Comparison of ENCODE assay signal across 9 cellular contexts in the genomic region with DNA sequence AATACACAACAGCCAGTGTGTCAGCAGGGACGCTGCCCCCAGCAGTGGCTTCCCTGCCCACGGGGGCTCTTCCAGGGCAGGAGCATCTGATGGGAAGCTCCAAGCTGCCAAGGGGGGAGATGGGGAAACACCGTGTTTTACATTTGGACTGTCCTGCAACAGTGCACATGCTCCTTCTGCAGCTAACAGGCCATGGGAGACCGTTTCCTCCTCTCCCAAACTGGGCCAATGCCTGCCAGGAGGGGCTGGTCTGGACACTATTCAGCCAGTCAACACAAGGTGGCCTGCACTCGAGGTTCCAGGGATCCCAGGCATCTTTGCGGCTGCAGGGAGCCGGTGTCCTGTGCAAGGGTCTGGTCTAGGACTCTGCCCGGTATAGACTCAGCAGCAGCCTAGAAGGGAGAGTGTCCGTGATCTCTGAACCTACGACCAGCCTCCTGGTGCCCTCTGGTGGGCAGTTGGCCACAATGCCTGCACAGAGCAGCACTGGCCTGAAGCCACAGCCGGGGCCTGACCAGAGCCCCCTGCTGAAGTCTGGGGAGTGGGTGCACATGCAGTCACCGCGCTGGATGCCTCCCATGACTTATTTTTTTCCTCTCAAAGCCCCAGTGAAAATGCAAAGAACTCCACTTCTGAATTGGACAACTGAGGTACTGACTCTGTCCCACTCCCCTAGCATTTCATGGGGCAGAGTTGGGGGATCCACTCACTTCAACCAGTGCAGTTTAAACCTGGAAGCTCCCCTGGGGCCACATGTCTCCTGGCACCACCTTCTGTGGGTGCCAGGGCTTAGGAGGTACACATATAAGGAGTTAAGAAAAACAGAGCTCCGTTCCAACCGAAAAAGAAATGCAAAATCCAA. TPM values are rescaled to one million over a fixed set of nuclear protein-coding genes. Genes with fewer than 3 reads are reported as not detected.
DNase-seq lines count a peak whose midpoint lies in the region; ATAC-seq and TF ChIP-seq lines count a peak whose summit lies in the region.
"Had no signal": no experiment of that assay in that cellular context is flagged by ENCODE, and none has a peak within 500 bp of the region (broad histone marks: within the 10 kb centered on the region; RNA-seq: fewer than 3 reads in every experiment).

No MANE protein-coding gene starts in this region.

- intact Hi-C loops in OCI-LY7 (cut with micrococcal nuclease; ENCODE audit: unreplicated experiment): no loop called here
- intact Hi-C loops in activated naive CD4-positive, alpha-beta T cell treated with anti-CD3 and anti-CD28 coated beads for 36 hours (cut with micrococcal nuclease): loop anchor here (1.0 kb wide), 1 partner anchor 281 kb away; no protein-coding TSS in a partner anchor

- H3K9me2 ChIP-seq in OCI-LY7 (ENCODE audit: insufficient read depth, low read length): no peaks in the 10 kb centered on the region

- H3K4me1 ChIP-seq in OCI-LY7 (ENCODE audit: insufficient read depth, low read length, poor library complexity, severe bottlenecking) (no peaks in the 10 kb centered on the region), trophoblast cell (ENCODE audit: control insufficient read depth in 1 of 2, insufficient read depth in 2 of 2, low read length in 2 of 2) (no peaks in the 10 kb centered on the region)

- H3K14ac ChIP-seq in trophoblast cell (ENCODE audit: low read length): no peak overlapping the region

- H3K79me1 ChIP-seq in trophoblast cell (ENCODE audit: low read length): no peaks in the 10 kb centered on the region

- in situ Hi-C loops in Caki2 (cut with HindIII; ENCODE audit: low pct_unique_long_range_greater_than_20kb, low sequenced_read_pairs): no loop called here

- H3K4me2 ChIP-seq in OCI-LY7 (ENCODE audit: low read length) (no peak overlapping the region), trophoblast cell (ENCODE audit: low read length) (no peak overlapping the region)

- H3K4me1 Mint-ChIP-seq in activated naive CD4-positive, alpha-beta T cell treated with anti-CD3 and anti-CD28 coated beads for 36 hours (ENCODE audit: low read depth): peaks cover 2% of the 10 kb centered on the region
- H3K4me1 Mint-ChIP-seq in glutamatergic neuron (ENCODE audit: low read depth, unreplicated experiment): peaks cover 12% of the 10 kb centered on the region

- no peak overlapping the region for H3K4me3 Mint-ChIP-seq in activated naive CD4-positive, alpha-beta T cell treated with anti-CD3 and anti-CD28 coated beads for 36 hours
- H3K4me3 Mint-ChIP-seq in glutamatergic neuron (ENCODE audit: unreplicated experiment): no peak overlapping the region

- H4K8ac ChIP-seq in trophoblast cell (ENCODE audit: low read depth, low read length): no peak overlapping the region

- H3K27ac Mint-ChIP-seq in activated naive CD4-positive, alpha-beta T cell treated with anti-CD3 and anti-CD28 coated beads for 36 hours: no peak overlapping the region
- H3K27ac Mint-ChIP-seq in glutamatergic neuron (ENCODE audit: unreplicated experiment): no peak overlapping the region

- POLR2A ChIA-PET in HEK293T (lab: Yijun Ruan, JAX) (no interaction called here), OCI-LY7 (lab: Charles Lee) (interaction anchor here (0.9 kb wide), 1 partner anchor 11 kb away, joined by 3 read pairs; no protein-coding TSS in a partner anchor)

- no peak overlapping the region for H2BK120ac ChIP-seq in trophoblast cell (ENCODE audit: insufficient read depth, low read length, poor library complexity)

- H2BK12ac ChIP-seq in trophoblast cell (ENCODE audit: low read length): no peak overlapping the region

- H3K27me3 ChIP-seq in trophoblast cell (ENCODE audit: insufficient read depth, low read length): no peaks in the 10 kb centered on the region

- no peak overlapping the region for H2BK5ac ChIP-seq in trophoblast cell (ENCODE audit: low read depth, low read length, poor library complexity)

- H2AFZ ChIP-seq in OCI-LY7 (ENCODE audit: low read length) (no peak overlapping the region), trophoblast cell (ENCODE audit: insufficient read depth, low read length, poor library complexity) (no peak overlapping the region)

- H3K4me3 ChIP-seq in OCI-LY7 (ENCODE audit: low read depth, low read length, poor library complexity, severe bottlenecking) (no peak overlapping the region), trophoblast cell (ENCODE audit: low read depth, low read length) (no peak overlapping the region)

- H3K23ac ChIP-seq in trophoblast cell (ENCODE audit: low read length): no peak overlapping the region

- H4K20me1 ChIP-seq in OCI-LY7 (ENCODE audit: insufficient read depth, low read length): 0 out of 2 replicates have a peak, but pooled peaks cover 6% of the 10 kb centered on the region

- H3K9ac ChIP-seq in trophoblast cell (ENCODE audit: low read length): no peak overlapping the region

- no peak overlapping the region for H3K18ac ChIP-seq in trophoblast cell (ENCODE audit: low read length)

- DNase-seq in Caki2 (ENCODE audit: low read depth) (peak; percentile 49), HEK293T (ENCODE audit: extremely low spot score) (peak; percentile 77), OCI-LY7 (ENCODE audit: low spot score) (peak; percentile 53), glutamatergic neuron (peak; percentile 89), trophoblast cell (peak; percentile 56 to 79), GOT3 (lab: John Stamatoyannopoulos, UW) (no peak)
- peak; percentile 67 for DNase-seq in activated naive CD4-positive, alpha-beta T cell treated with anti-CD3 and anti-CD28 coated beads for 36 hours

- H3K79me2 ChIP-seq in OCI-LY7 (ENCODE audit: insufficient read depth, low read depth, low read length) (no peaks in the 10 kb centered on the region), trophoblast cell (ENCODE audit: control insufficient read depth, insufficient read depth, low read length, poor library complexity) (no peaks in the 10 kb centered on the region)

- no peak overlapping the region for H2AK5ac ChIP-seq in trophoblast cell (ENCODE audit: low read length)

- CTCF ChIA-PET in HEK293T (lab: Yijun Ruan, JAX): interaction anchor here (1.2 kb wide), 1 partner anchor 17 kb away, joined by 3 read pairs; no protein-coding TSS in a partner anchor
- CTCF ChIA-PET in OCI-LY7 (lab: Charles Lee; ENCODE audit: unreplicated experiment): no interaction called here
- CTCF ChIA-PET in activated naive CD4-positive, alpha-beta T cell treated with anti-CD3 and anti-CD28 coated beads for 36 hours (lab: Charles Lee): interaction anchor here (0.6 to 1.1 kb wide), 5 partner anchors 9 to 95 kb away, joined by 3 to 6 read pairs (median 3); no protein-coding TSS in a partner anchor

- no peaks in the 10 kb centered on the region for H3K27me3 Mint-ChIP-seq in activated naive CD4-positive, alpha-beta T cell treated with anti-CD3 and anti-CD28 coated beads for 36 hours (ENCODE audit: low read depth)
- peaks cover 2% of the 10 kb centered on the region for H3K27me3 Mint-ChIP-seq in glutamatergic neuron (ENCODE audit: unreplicated experiment)

- H3K9me3 ChIP-seq in OCI-LY7 (ENCODE audit: low read length) (no peaks in the 10 kb centered on the region), trophoblast cell (ENCODE audit: insufficient read depth, low read depth, low read length) (peaks cover 1% of the 10 kb centered on the region)

- no peak for ATAC-seq in HG02970 (IDR thresholded peaks at IDR 0.05; ENCODE audit: low FRiP score, unreplicated experiment)

- peaks cover 33% of the 10 kb centered on the region for H3K36me3 Mint-ChIP-seq in activated naive CD4-positive, alpha-beta T cell treated with anti-CD3 and anti-CD28 coated beads for 36 hours (ENCODE audit: low read depth)
- peaks cover 4% of the 10 kb centered on the region for H3K36me3 Mint-ChIP-seq in glutamatergic neuron (ENCODE audit: unreplicated experiment)

- H4K91ac ChIP-seq in trophoblast cell (ENCODE audit: low read depth, low read length): no peak overlapping the region

- BruUV-seq in OCI-LY7 (replicated peaks; lab: Mats Ljungman, UMichigan): no TSS peak

- no peak overlapping the region for H3K4ac ChIP-seq in trophoblast cell (ENCODE audit: low read depth, low read length)

- H3K9me3 Mint-ChIP-seq in activated naive CD4-positive, alpha-beta T cell treated with anti-CD3 and anti-CD28 coated beads for 36 hours: no peaks in the 10 kb centered on the region
- peaks cover 5% of the 10 kb centered on the region for H3K9me3 Mint-ChIP-seq in glutamatergic neuron (ENCODE audit: unreplicated experiment)

- WGBS in trophoblast cell (ENCODE audit: extremely low coverage, insufficient coverage, insufficient read length): no CpG with 5 or more reads among the region's 15 CpGs

- peaks cover 53% of the 10 kb centered on the region for H3K36me3 ChIP-seq in OCI-LY7 (ENCODE audit: insufficient read depth, low read length)
- peaks cover 37 to 42% of the 10 kb centered on the region in 2 experiments for H3K36me3 ChIP-seq in trophoblast cell (ENCODE audit: control insufficient read depth in 1 of 2, insufficient read depth in 2 of 2, low read length in 2 of 2)

- peak; percentile 78 for TF ChIP-seq CTCF in OCI-LY7 (conservative IDR thresholded peaks at IDR 0.05; ENCODE audit: low read length)
- peak; percentile 87 for TF ChIP-seq CTCF in glutamatergic neuron (IDR thresholded peaks at IDR 0.05; ENCODE audit: partially characterized antibody, unreplicated experiment)

- H3K27ac ChIP-seq in OCI-LY7 (ENCODE audit: low read depth, low read length, poor library complexity, severe bottlenecking) (no peak overlapping the region), trophoblast cell (ENCODE audit: low read depth, low read length) (no peak overlapping the region)

- no peak overlapping the region for H4K12ac ChIP-seq in trophoblast cell (ENCODE audit: low read depth, low read length)

TF ChIP-seq in HEK293T, 16 proteins besides CTCF, POLR2A, EP300 and RAD21 (continues in another document):
- TF ChIP-seq L3MBTL2 (conservative IDR thresholded peaks at IDR 0.05) (no peak), SP1 (IDR thresholded peaks at IDR 0.05) (no peak), FOXM1 (IDR thresholded peaks at IDR 0.05; ENCODE audit: borderline replicate concordance) (no peak), SUZ12 (IDR thresholded peaks at IDR 0.05) (no peak), CTBP1 (IDR thresholded peaks at IDR 0.05; ENCODE audit: borderline replicate concordance) (no peak)

RNA-seq across cellular contexts. Expression of gene RCC2, which starts 33.3 kb away (rescaled TPM):
- 141 and 145 TPM in 2 replicates for total RNA-seq in Caki2 (2014; rRNA removed; shearing (Covaris generic); ENCODE audit: low replicate concordance)
- 125 and 139 TPM in 2 replicates for total RNA-seq in OCI-LY7 (2014; rRNA removed; shearing (Covaris generic))
- total RNA-seq in OCI-LY7 (2022) (250 and 271 TPM in 2 replicates), glutamatergic neuron (ENCODE audit: unreplicated experiment) (132 TPM)
- total RNA-seq in activated naive CD4-positive, alpha-beta T cell treated with anti-CD3 and anti-CD28 coated beads for 36 hours: 100 to 1,000 TPM; 130 to 132 TPM
- 76.2 and 78.2 TPM in 2 replicates for polyA plus RNA-seq in trophoblast cell (2013)

RNA-seq across cellular contexts. Expression of gene PADI6, which starts 34.1 kb away (rescaled TPM):
- total RNA-seq in Caki2 (2014; rRNA removed; shearing (Covaris generic); ENCODE audit: low replicate concordance): not detected in 2 replicates
- not detected in 2 replicates for total RNA-seq in OCI-LY7 (2014; rRNA removed; shearing (Covaris generic))
- total RNA-seq in OCI-LY7 (2022): not detected in 2 replicates
- total RNA-seq in activated naive CD4-positive, alpha-beta T cell treated with anti-CD3 and anti-CD28 coated beads for 36 hours: not detected
- not detected for total RNA-seq in glutamatergic neuron (ENCODE audit: unreplicated experiment)
- polyA plus RNA-seq in trophoblast cell (2013): not detected in 2 replicates
- total RNA-seq: urinary bladder had no signal
- polyA plus RNA-seq: urinary bladder had no signal
